In genomic region chr19:674282-675151, GRCh38 we compare ENCODE assay signal across 1 cellular context.
TF ChIP-seq lines count a peak whose summit lies in the region.

No MANE protein-coding gene starts in this region.

TF ChIP-seq in neural cell, 6 proteins besides CTCF, POLR2A, EP300 and RAD21 (continued from another document):
- TF ChIP-seq, protein P1, sequence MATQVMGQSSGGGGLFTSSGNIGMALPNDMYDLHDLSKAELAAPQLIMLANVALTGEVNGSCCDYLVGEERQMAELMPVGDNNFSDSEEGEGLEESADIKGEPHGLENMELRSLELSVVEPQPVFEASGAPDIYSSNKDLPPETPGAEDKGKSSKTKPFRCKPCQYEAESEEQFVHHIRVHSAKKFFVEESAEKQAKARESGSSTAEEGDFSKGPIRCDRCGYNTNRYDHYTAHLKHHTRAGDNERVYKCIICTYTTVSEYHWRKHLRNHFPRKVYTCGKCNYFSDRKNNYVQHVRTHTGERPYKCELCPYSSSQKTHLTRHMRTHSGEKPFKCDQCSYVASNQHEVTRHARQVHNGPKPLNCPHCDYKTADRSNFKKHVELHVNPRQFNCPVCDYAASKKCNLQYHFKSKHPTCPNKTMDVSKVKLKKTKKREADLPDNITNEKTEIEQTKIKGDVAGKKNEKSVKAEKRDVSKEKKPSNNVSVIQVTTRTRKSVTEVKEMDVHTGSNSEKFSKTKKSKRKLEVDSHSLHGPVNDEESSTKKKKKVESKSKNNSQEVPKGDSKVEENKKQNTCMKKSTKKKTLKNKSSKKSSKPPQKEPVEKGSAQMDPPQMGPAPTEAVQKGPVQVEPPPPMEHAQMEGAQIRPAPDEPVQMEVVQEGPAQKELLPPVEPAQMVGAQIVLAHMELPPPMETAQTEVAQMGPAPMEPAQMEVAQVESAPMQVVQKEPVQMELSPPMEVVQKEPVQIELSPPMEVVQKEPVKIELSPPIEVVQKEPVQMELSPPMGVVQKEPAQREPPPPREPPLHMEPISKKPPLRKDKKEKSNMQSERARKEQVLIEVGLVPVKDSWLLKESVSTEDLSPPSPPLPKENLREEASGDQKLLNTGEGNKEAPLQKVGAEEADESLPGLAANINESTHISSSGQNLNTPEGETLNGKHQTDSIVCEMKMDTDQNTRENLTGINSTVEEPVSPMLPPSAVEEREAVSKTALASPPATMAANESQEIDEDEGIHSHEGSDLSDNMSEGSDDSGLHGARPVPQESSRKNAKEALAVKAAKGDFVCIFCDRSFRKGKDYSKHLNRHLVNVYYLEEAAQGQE (IDR thresholded peaks at IDR 0.05; ENCODE audit: borderline replicate concordance) = no peak
- no peak for TF ChIP-seq TAF1 (IDR thresholded peaks at IDR 0.05; ENCODE audit: low read depth)
- TF ChIP-seq POLR2AphosphoS5 (IDR thresholded peaks at IDR 0.05) = no peak
- TF ChIP-seq EZH2 (IDR thresholded peaks at IDR 0.05; ENCODE audit: borderline replicate concordance, insufficient read depth, low read length, poor library complexity, severe bottlenecking) = no peak
